Comparison of ENCODE assay signal across 9 cellular contexts in the genomic region with DNA sequence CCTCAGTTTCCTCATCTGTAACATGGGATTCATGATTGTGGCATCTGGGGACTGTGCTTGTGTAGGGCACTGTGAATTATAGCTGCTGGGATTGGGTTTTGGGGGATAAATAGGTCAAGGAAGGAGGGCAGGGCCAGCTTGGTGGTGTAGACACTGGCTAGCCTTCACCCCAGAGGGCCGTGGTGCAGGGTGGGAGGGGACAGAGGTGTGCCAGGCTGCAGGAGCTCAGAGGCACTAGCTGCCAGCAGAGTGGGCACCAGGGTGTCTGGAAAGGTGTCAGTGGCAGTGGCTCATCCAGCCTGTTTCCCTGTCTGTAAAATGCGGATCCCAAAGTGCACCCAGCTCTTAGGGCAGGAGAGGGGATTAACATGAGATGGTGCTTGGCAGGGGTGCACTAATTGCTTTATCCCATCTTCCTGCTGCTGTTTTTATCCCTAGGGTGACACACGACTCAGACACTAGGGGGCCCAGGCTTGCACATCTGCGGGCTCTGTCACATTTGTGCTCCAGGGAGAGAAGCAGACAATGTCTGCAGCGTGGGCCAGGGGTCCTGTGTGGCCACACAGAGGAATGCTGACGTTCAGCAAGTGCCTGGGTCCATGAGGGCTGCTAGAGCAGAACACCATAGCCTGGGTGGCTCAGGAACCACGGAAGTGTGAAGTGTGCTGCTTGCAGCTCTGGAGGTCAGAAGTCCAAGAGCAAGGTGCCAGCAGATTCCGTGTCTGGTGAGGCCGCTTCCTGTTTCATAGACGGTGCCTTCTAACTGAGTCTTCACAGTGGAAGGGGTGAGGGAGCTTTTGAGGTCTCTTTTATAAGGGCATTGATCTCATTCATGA.
DNase-seq lines count a peak whose midpoint lies in the region; ATAC-seq and TF ChIP-seq lines count a peak whose summit lies in the region.
"Had no signal": no experiment of that assay in that cellular context is flagged by ENCODE, and none has a peak within 500 bp of the region (broad histone marks: within the 10 kb centered on the region; RNA-seq: fewer than 3 reads in every experiment).

No MANE protein-coding gene starts in this region.

- DNase-seq in GM12865 (ENCODE audit: low read depth) = no peak
- peak; percentile 95 for DNase-seq in NCI-H82 treated with DMSO at 0.1 percent for 48 hours (lab: John Stamatoyannopoulos, UW; ENCODE audit: unreplicated experiment)
- DNase-seq in ecto neural progenitor cell (ENCODE audit: low spot score) = peak; percentile 43
- no peak for DNase-seq in nephron progenitor cell
- no peak for DNase-seq in cerebellar nuclear complex (lab: John Stamatoyannopoulos, UW)
- DNase-seq: NCI-H226 had no signal

- peaks cover 4% of the 10 kb centered on the region for H3K27me3 Mint-ChIP-seq in nephron progenitor cell (ENCODE audit: low read depth, poor library complexity)

- TF ChIP-seq CTCF in GM12865 (IDR thresholded peaks at IDR 0.05; ENCODE audit: insufficient read depth, low read depth, low read length, missing control alignments) = peak; percentile 6
- no peak for TF ChIP-seq CTCF in nephron progenitor cell (IDR thresholded peaks at IDR 0.05)

- H3K36me3 Mint-ChIP-seq in nephron progenitor cell (ENCODE audit: low read depth) = peaks cover 97% of the 10 kb centered on the region

- no peak for ATAC-seq in HG02852 (IDR thresholded peaks at IDR 0.05; ENCODE audit: unreplicated experiment)
- ATAC-seq in GM18517 (IDR thresholded peaks at IDR 0.05; ENCODE audit: unreplicated experiment) = no peak
- ATAC-seq in GM21619 (IDR thresholded peaks at IDR 0.05; ENCODE audit: unreplicated experiment) = no peak

- H3K4me3 Mint-ChIP-seq in nephron progenitor cell = no peak overlapping the region

- peaks cover 36% of the 10 kb centered on the region for H3K9me3 Mint-ChIP-seq in nephron progenitor cell

- no peaks in the 10 kb centered on the region for H3K4me1 Mint-ChIP-seq in nephron progenitor cell

- H3K4me3 ChIP-seq in GM12865 (ENCODE audit: low read depth, low read length) = no peak overlapping the region

- peak overlapping the region; percentile 51 for H3K27ac Mint-ChIP-seq in nephron progenitor cell

Comparison
In these comparisons a context has a peak if more than half of its experiments do, and no peak if none do; other contexts are left out.
1. DNase-seq: peak in NCI-H82 treated with DMSO at 0.1 percent for 48 hours (single experiment) and ecto neural progenitor cell (single experiment); none in GM12865 (single experiment), nephron progenitor cell (single experiment) and cerebellar nuclear complex (0 of 2).